ENCODE assay signal across 8 cellular contexts in genomic region chr1:2525896-2526823, GRCh38. TPM values are rescaled to one million over a fixed set of nuclear protein-coding genes. Genes with fewer than 3 reads are reported as not detected.
DNase-seq lines count a peak whose midpoint lies in the region; ATAC-seq and TF ChIP-seq lines count a peak whose summit lies in the region.

Gene PANK4 (minus strand): TSS chr1:2526596. CDS start chr1:2526587, 9 bp downstream.

- H3K4me1 Mint-ChIP-seq in activated CD4-positive, alpha-beta T cell treated with anti-CD3 and anti-CD28 coated beads for 36 hours: peaks cover 43% of the 10 kb centered on the region

- DNase-seq in AG09309 (ENCODE audit: low read depth): peak; percentile 68
- peak; percentile 92 for DNase-seq in NCI-H446 treated with DMSO at 0.1 percent for 48 hours (lab: John Stamatoyannopoulos, UW)
- DNase-seq in activated CD4-positive, alpha-beta T cell treated with anti-CD3 and anti-CD28 coated beads for 36 hours: peak; percentile 96
- DNase-seq in choroid plexus epithelial cell (ENCODE audit: low read depth): peak; percentile 97
- DNase-seq in stimulated activated CD4-positive, alpha-beta T cell treated with anti-CD3 and anti-CD28 coated beads, Interleukin-1b, Interleukin-23, amount 100 ng/mL, for 24 hours (ENCODE audit: low read depth in 4 of 4, low spot score in 1 of 4): peak; percentile 69 to 89 (median 86)

- TF ChIP-seq CTCF in AG09309 (IDR thresholded peaks at IDR 0.05; ENCODE audit: control insufficient read depth, insufficient read depth, low read depth, low read length, missing control alignments) (no peak), choroid plexus epithelial cell (conservative IDR thresholded peaks at IDR 0.05; ENCODE audit: low read depth, low read length) (no peak)

- peaks cover 3% of the 10 kb centered on the region for H3K27me3 ChIP-seq in layer of hippocampus (ENCODE audit: control insufficient read depth, insufficient read depth, low read length)

- peak within 1 kb of the TSS; percentile 92 for H3K27ac ChIP-seq in layer of hippocampus (ENCODE audit: low read depth, low read length)

- CTCF ChIA-PET in activated CD4-positive, alpha-beta T cell treated with anti-CD3 and anti-CD28 coated beads for 36 hours (lab: Charles Lee): interaction anchor here (0.6 to 2.4 kb wide), 10 partner anchors 9 to 287 kb away, joined by 3 to 9 read pairs (median 4); partner anchors contain the start of gene TNFRSF14

- peaks cover 2% of the 10 kb centered on the region for H3K36me3 Mint-ChIP-seq in activated CD4-positive, alpha-beta T cell treated with anti-CD3 and anti-CD28 coated beads for 36 hours (ENCODE audit: low read depth)

- peak; percentile 63 for ATAC-seq in GM18873 (IDR thresholded peaks at IDR 0.05; ENCODE audit: low FRiP score, unreplicated experiment)
- ATAC-seq in HG03135 (IDR thresholded peaks at IDR 0.05; ENCODE audit: unreplicated experiment): peak; percentile 83
- peak; percentile 87 for ATAC-seq in activated CD4-positive, alpha-beta T cell treated with anti-CD3 and anti-CD28 coated beads for 36 hours

- peak within 1 kb of the TSS; percentile 77 for H3K4me3 Mint-ChIP-seq in activated CD4-positive, alpha-beta T cell treated with anti-CD3 and anti-CD28 coated beads for 36 hours

- H3K4me3 ChIP-seq in AG09309 (ENCODE audit: control insufficient read depth, low read depth, low read length) (peak within 1 kb of the TSS; percentile 77), choroid plexus epithelial cell (ENCODE audit: low read depth, low read length) (peak within 1 kb of the TSS; percentile 90)

- POLR2A ChIA-PET in activated CD4-positive, alpha-beta T cell treated with anti-CD3 and anti-CD28 coated beads for 36 hours (lab: Charles Lee): interaction anchor here (0.5 to 1.5 kb wide), 10 partner anchors 18 to 912 kb away, joined by 3 to 6 read pairs (median 3); partner anchors contain the start of genes MORN1 and RER1

- H3K27ac Mint-ChIP-seq in activated CD4-positive, alpha-beta T cell treated with anti-CD3 and anti-CD28 coated beads for 36 hours: peak within 1 kb of the TSS; percentile 91

- H3K27me3 Mint-ChIP-seq in activated CD4-positive, alpha-beta T cell treated with anti-CD3 and anti-CD28 coated beads for 36 hours: peaks cover 3% of the 10 kb centered on the region

- intact Hi-C loops in activated CD4-positive, alpha-beta T cell treated with anti-CD3 and anti-CD28 coated beads for 36 hours (cut with DNase I, micrococcal nuclease): loop anchor here (1.0 to 10.0 kb wide), 12 partner anchors 22 to 1329 kb away; partner anchors contain the start of genes PRXL2B (in 2 of the 2), CEP104 (in 1 of the 2), DFFB (in 1 of the 2) and FAAP20 (in 1 of the 2)

- H3K9me3 Mint-ChIP-seq in activated CD4-positive, alpha-beta T cell treated with anti-CD3 and anti-CD28 coated beads for 36 hours (ENCODE audit: low read depth): no peaks in the 10 kb centered on the region

RNA-seq across cellular contexts. Expression of gene PANK4, which starts in this region (rescaled TPM):
- total RNA-seq in activated CD4-positive, alpha-beta T cell treated with anti-CD3 and anti-CD28 coated beads for 36 hours: 10 to 100 TPM; 32.4 to 39.2 TPM

Comparison
In these comparisons a context has a peak if more than half of its experiments do, and no peak if none do; other contexts are left out.
1. Peak in every context shown above with its lines: DNase-seq, ATAC-seq, H3K4me3 ChIP-seq and H3K27ac ChIP-seq.